Comparison of ENCODE assay signal across 8 cellular contexts in genomic region chr11:86916330-86916729, GRCh38. TPM values are rescaled to one million over a fixed set of nuclear protein-coding genes. Genes with fewer than 3 reads are reported as not detected.
DNase-seq lines count a peak whose midpoint lies in the region; ATAC-seq and TF ChIP-seq lines count a peak whose summit lies in the region.

No MANE protein-coding gene starts in this region.

- peaks cover 4% of the 10 kb centered on the region for H3K9me3 Mint-ChIP-seq in activated naive CD8-positive, alpha-beta T cell treated with anti-CD3 and anti-CD28 coated beads, Interleukin-2, amount 50 U/mL, for 24 hours
- no peaks in the 10 kb centered on the region for H3K9me3 Mint-ChIP-seq in T-helper 2 cell treated with Interferon-gamma antibody and Interleukin-4, amounts not matched to agents 5 μg/mL and 100 μg/mL, for 36 hours

- ATAC-seq in HCT116 (peak; percentile 63), HG03175 (IDR thresholded peaks at IDR 0.05; ENCODE audit: unreplicated experiment) (no peak)
- ATAC-seq in activated naive CD8-positive, alpha-beta T cell treated with anti-CD3 and anti-CD28 coated beads, Interleukin-2, amount 50 U/mL, for 24 hours: no peak

- TF ChIP-seq CTCF in HCT116 (IDR thresholded peaks at IDR 0.05 in 2 of 3, conservative IDR thresholded peaks at IDR 0.05 in 1 of 3; ENCODE audit: borderline replicate concordance in 1 of 3, insufficient read depth in 1 of 3, low read depth in 2 of 3, low read length in 2 of 3): no peak
- TF ChIP-seq CTCF in adrenal gland (IDR thresholded peaks at IDR 0.05): no peak
- no peak for TF ChIP-seq CTCF in left ventricle myocardium inferior (IDR thresholded peaks at IDR 0.05; ENCODE audit: borderline replicate concordance)
- no peak for TF ChIP-seq CTCF in smooth muscle cell (IDR thresholded peaks at IDR 0.05; ENCODE audit: borderline replicate concordance, insufficient read depth, poor library complexity, severe bottlenecking)

- H3K4me3 ChIP-seq in HCT116 (replicated peaks in 1 of 2; ENCODE audit: low read depth in 1 of 2, low read length in 2 of 2) (peak overlapping the region; percentile 8 to 48; a peak in 3 of 4 replicates), adrenal gland (no peak overlapping the region), left ventricle myocardium inferior (no peak overlapping the region), smooth muscle cell (no peak overlapping the region)

- H3K27me3 ChIP-seq in HCT116 (ENCODE audit: insufficient read depth, low read length) (no peaks in the 10 kb centered on the region), adrenal gland (no peaks in the 10 kb centered on the region), left ventricle myocardium inferior (ENCODE audit: low read depth) (no peaks in the 10 kb centered on the region), smooth muscle cell (ENCODE audit: low read depth) (no peaks in the 10 kb centered on the region)

- BruUV-seq in HCT116 (replicated peaks; lab: Mats Ljungman, UMichigan): no TSS peak

- peaks cover 5% of the 10 kb centered on the region for H3K27me3 Mint-ChIP-seq in activated naive CD8-positive, alpha-beta T cell treated with anti-CD3 and anti-CD28 coated beads, Interleukin-2, amount 50 U/mL, for 24 hours
- H3K27me3 Mint-ChIP-seq in T-helper 2 cell treated with Interferon-gamma antibody and Interleukin-4, amounts not matched to agents 5 μg/mL and 100 μg/mL, for 36 hours (ENCODE audit: low read depth): peaks cover 18% of the 10 kb centered on the region

- WGBS in adrenal gland, 4 donors: 23 to 40% (median 33%) methylated on average over 1 of the region's 1 CpG
- 27% methylated on average over 1 of the region's 1 CpG for WGBS in smooth muscle cell (ENCODE audit: low lambda C conversion rate)

- no peak for TF ChIP-seq POLR2A in HCT116 (IDR thresholded peaks at IDR 0.05; ENCODE audit: borderline replicate concordance, extremely low read depth, insufficient read depth, insufficient read length)
- no peak for TF ChIP-seq POLR2A in adrenal gland (IDR thresholded peaks at IDR 0.05)

- peaks cover 4% of the 10 kb centered on the region for H3F3A ChIP-seq in smooth muscle cell (ENCODE audit: low read depth)

- intact Hi-C loops in HCT116 (cut with micrococcal nuclease) (loop anchor here (5.0 kb wide), 2 partner anchors 394 to 554 kb away; no protein-coding TSS in a partner anchor), adrenal gland (cut with DNase I) (no loop called here), left ventricle myocardium inferior (cut with micrococcal nuclease) (loop anchor here (5.0 kb wide), 1 partner anchor 44 kb away; no protein-coding TSS in a partner anchor)

- H3K4me2 ChIP-seq in HCT116 (ENCODE audit: low read length) (peak overlapping the region; percentile 85), smooth muscle cell (peak overlapping the region; percentile 62)

- H3K36me3 Mint-ChIP-seq in activated naive CD8-positive, alpha-beta T cell treated with anti-CD3 and anti-CD28 coated beads, Interleukin-2, amount 50 U/mL, for 24 hours (ENCODE audit: low read depth): no peaks in the 10 kb centered on the region
- no peaks in the 10 kb centered on the region for H3K36me3 Mint-ChIP-seq in T-helper 2 cell treated with Interferon-gamma antibody and Interleukin-4, amounts not matched to agents 5 μg/mL and 100 μg/mL, for 36 hours (ENCODE audit: low read depth)

- H4K20me1 ChIP-seq in HCT116 (ENCODE audit: insufficient read depth): no peaks in the 10 kb centered on the region
- H4K20me1 ChIP-seq in smooth muscle cell (ENCODE audit: low read depth): no peaks in the 10 kb centered on the region

- no peaks in the 10 kb centered on the region for H3K9me2 ChIP-seq in HCT116 (ENCODE audit: insufficient read depth)

- H3K36me3 ChIP-seq in HCT116 (ENCODE audit: control insufficient read depth in 1 of 2, insufficient read depth in 2 of 2, low read length in 2 of 2): no peaks in the 10 kb centered on the region
- no peaks in the 10 kb centered on the region for H3K36me3 ChIP-seq in adrenal gland (replicated peaks in 1 of 2)
- no peaks in the 10 kb centered on the region for H3K36me3 ChIP-seq in left ventricle myocardium inferior
- no peaks in the 10 kb centered on the region for H3K36me3 ChIP-seq in smooth muscle cell (ENCODE audit: low read depth)

- H2AFZ ChIP-seq in HCT116 (ENCODE audit: low read depth, low read length, poor library complexity, severe bottlenecking) (peak overlapping the region; percentile 50), smooth muscle cell (ENCODE audit: low read depth) (peak overlapping the region; percentile 11)

- no peaks in the 10 kb centered on the region for H3K4me1 Mint-ChIP-seq in activated naive CD8-positive, alpha-beta T cell treated with anti-CD3 and anti-CD28 coated beads, Interleukin-2, amount 50 U/mL, for 24 hours
- H3K4me1 Mint-ChIP-seq in T-helper 2 cell treated with Interferon-gamma antibody and Interleukin-4, amounts not matched to agents 5 μg/mL and 100 μg/mL, for 36 hours (ENCODE audit: low read depth): peaks cover 6% of the 10 kb centered on the region

- H3K9ac ChIP-seq in HCT116 (ENCODE audit: low read length): peak overlapping the region; percentile 31
- peak overlapping the region; percentile 45 for H3K9ac ChIP-seq in smooth muscle cell (ENCODE audit: low read depth)

- DNase-seq in HCT116 (ENCODE audit: low read depth, low spot score) (peak; percentile 10), adrenal gland (no peak), left ventricle myocardium inferior (no peak), smooth muscle cell (lab: John Stamatoyannopoulos, UW; ENCODE audit: unreplicated experiment) (no peak), NCI-H1694 treated with DMSO at 0.1 percent for 48 hours (lab: John Stamatoyannopoulos, UW) (no peak)
- no peak for DNase-seq in activated naive CD8-positive, alpha-beta T cell treated with anti-CD3 and anti-CD28 coated beads, Interleukin-2, amount 50 U/mL, for 24 hours
- DNase-seq in T-helper 2 cell treated with Interferon-gamma antibody and Interleukin-4, amounts not matched to agents 5 μg/mL and 100 μg/mL, for 36 hours (ENCODE audit: low spot score): no peak

- TF ChIP-seq RAD21 in HCT116 (IDR thresholded peaks at IDR 0.05; ENCODE audit: low read depth): no peak

- H3K79me2 ChIP-seq in HCT116 (ENCODE audit: insufficient read depth, low read length): no peaks in the 10 kb centered on the region
- H3K79me2 ChIP-seq in smooth muscle cell (ENCODE audit: low read depth): no peaks in the 10 kb centered on the region

- POLR2A ChIA-PET in HCT116 (lab: Charles Lee): no interaction called here

- CTCF ChIA-PET in HCT116 (lab: Charles Lee): interaction anchor here (4.2 kb wide), 1 partner anchor 46 kb away, joined by 34 read pairs; no protein-coding TSS in a partner anchor

- peak overlapping the region; percentile 21; the same call in 1 of the 2 replicates for H3K27ac ChIP-seq in HCT116 (ENCODE audit: low read depth, low read length)
- peak overlapping the region in 3 of 5 donors; percentile 24 to 48 (median 25) for H3K27ac ChIP-seq in adrenal gland
- H3K27ac ChIP-seq in left ventricle myocardium inferior (replicated peaks): peak overlapping the region; percentile 83
- peak overlapping the region; percentile 81 for H3K27ac ChIP-seq in smooth muscle cell (ENCODE audit: low read depth)

- H3K4me1 ChIP-seq in HCT116 (ENCODE audit: control insufficient read depth in 1 of 2, insufficient read depth in 2 of 2, low read length in 2 of 2) (peaks cover 12 to 20% of the 10 kb centered on the region in 2 experiments), adrenal gland (replicated peaks in 1 of 2) (peaks cover 0 to 3% of the 10 kb centered on the region in 2 donors), left ventricle myocardium inferior (peaks cover 47% of the 10 kb centered on the region), smooth muscle cell (ENCODE audit: low read depth) (peaks cover 19% of the 10 kb centered on the region)

- no peak overlapping the region for H3K27ac Mint-ChIP-seq in activated naive CD8-positive, alpha-beta T cell treated with anti-CD3 and anti-CD28 coated beads, Interleukin-2, amount 50 U/mL, for 24 hours
- H3K27ac Mint-ChIP-seq in T-helper 2 cell treated with Interferon-gamma antibody and Interleukin-4, amounts not matched to agents 5 μg/mL and 100 μg/mL, for 36 hours: no peak overlapping the region

- RAD21 ChIA-PET in HCT116 (lab: Charles Lee; ENCODE audit: low non-redundant PET in 1 of 2, low total read pairs in 2 of 2, uncharacterized antibody in 2 of 2, unreplicated experiment in 2 of 2): no interaction called here

- no peaks in the 10 kb centered on the region for H3K9me3 ChIP-seq in HCT116 (ENCODE audit: control insufficient read depth in 1 of 2, insufficient read depth in 1 of 2, low read depth in 1 of 2, low read length in 2 of 2)
- H3K9me3 ChIP-seq in adrenal gland (replicated peaks in 1 of 3): no peaks in the 10 kb centered on the region
- peaks cover 8% of the 10 kb centered on the region for H3K9me3 ChIP-seq in left ventricle myocardium inferior (replicated peaks)
- no peaks in the 10 kb centered on the region for H3K9me3 ChIP-seq in smooth muscle cell (replicated peaks; ENCODE audit: low read depth)

- H3K4me3 Mint-ChIP-seq in activated naive CD8-positive, alpha-beta T cell treated with anti-CD3 and anti-CD28 coated beads, Interleukin-2, amount 50 U/mL, for 24 hours: no peak overlapping the region
- no peak overlapping the region for H3K4me3 Mint-ChIP-seq in T-helper 2 cell treated with Interferon-gamma antibody and Interleukin-4, amounts not matched to agents 5 μg/mL and 100 μg/mL, for 36 hours

TF ChIP-seq in HCT116, 20 proteins besides CTCF, POLR2A, EP300 and RAD21 (continues in another document):
- TF ChIP-seq ELF1 (IDR thresholded peaks at IDR 0.05; ENCODE audit: borderline replicate concordance, low read depth) (no peak), ZBTB33 (IDR thresholded peaks at IDR 0.05; ENCODE audit: extremely low read depth, insufficient replicate concordance, low read length) (no peak), JUND (IDR thresholded peaks at IDR 0.05) (peak; percentile 77)

RNA-seq across cellular contexts. Expression of gene FZD4, which starts 38.9 kb away (rescaled TPM):
- 4.4 TPM for total RNA-seq in HCT116 (2021; ENCODE audit: unreplicated experiment)
- polyA plus RNA-seq in HCT116 (2012): 1.0 and 1.5 TPM in 2 replicates
- 10 to 100 TPM; 12.3 to 52.5 (median 22.7) TPM for total RNA-seq in adrenal gland
- 10 to 100 TPM in 2 of 3 donors, 1 to 10 TPM in 1; 8.0 to 13.3 (median 11.6) TPM for polyA plus RNA-seq in adrenal gland
- total RNA-seq in left ventricle myocardium inferior: 26.5 TPM
- total RNA-seq in smooth muscle cell: 5.8 and 6.6 TPM in 2 replicates
- polyA plus RNA-seq in smooth muscle cell: 1.8 and 2.8 TPM in 2 replicates

Comparison
In these comparisons a context has a peak if more than half of its experiments do, and no peak if none do; other contexts are left out.
1. H3K27ac ChIP-seq: peak in every context shown above with its lines; median percentile 83 in left ventricle myocardium inferior; 81 in smooth muscle cell; 25 in adrenal gland; 21 in HCT116.
2. H3K4me3 ChIP-seq: peak in HCT116 (2 of 2); none in adrenal gland (0 of 4), left ventricle myocardium inferior (single experiment) and smooth muscle cell (single experiment).
3. intact Hi-C loops: an anchor here in HCT116 (5.0 kb wide) and left ventricle myocardium inferior (5.0 kb wide); none called in adrenal gland.